8 cellular contexts compared by ENCODE assay signal in the genomic region with DNA sequence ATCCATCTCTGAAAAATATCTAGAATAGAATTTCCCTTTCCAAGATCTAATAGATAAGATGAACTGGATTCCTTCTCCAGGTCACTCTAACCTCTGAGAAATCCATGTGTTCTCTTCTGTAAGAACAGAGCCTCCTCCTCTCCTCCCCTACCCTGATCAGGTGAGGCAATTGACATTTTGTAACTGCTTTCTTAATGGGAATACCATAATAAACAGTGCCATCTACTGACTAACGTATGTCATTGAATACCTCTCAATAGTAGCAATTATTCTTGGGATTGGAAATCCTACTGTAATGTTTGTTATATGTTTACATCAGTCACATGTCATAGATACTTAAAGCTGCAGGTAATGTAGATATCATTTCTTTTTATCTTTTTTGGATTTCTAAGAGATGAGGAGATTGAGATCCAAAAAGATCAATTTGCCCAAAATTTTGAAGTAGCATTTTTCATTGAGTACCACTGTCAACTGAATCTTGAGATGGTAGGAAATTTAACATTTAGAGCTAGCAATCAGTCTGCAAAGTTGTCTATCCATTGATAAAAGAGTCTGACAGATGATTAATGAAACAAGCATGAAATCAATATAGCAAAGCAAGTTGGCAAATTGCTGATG.
A peak's percentile ranks its signal among the peaks of the same experiment; 100 is the strongest.
DNase-seq lines count a peak whose midpoint lies in the region; ATAC-seq, FAIRE-seq and TF ChIP-seq lines count a peak whose summit lies in the region.

No MANE protein-coding gene starts in this region.

- intact Hi-C loops in upper lobe of right lung (cut with DNase I), result no loop called here
- intact Hi-C loops in activated T-helper 2 cell treated with anti-CD3 and anti-CD28 coated beads, Interferon-gamma antibody, Interleukin-2, Interleukin-4, amounts not matched to agents 10 μg/mL and 5 μg/mL and 100 μg/mL, durations not matched to agents 14 hours and 24 hours and 36 hours (cut with micrococcal nuclease), result loop anchor here (1.0 to 10.0 kb wide), 2 partner anchors 599 to 978 kb away; a partner anchor contains a TSS

- no peaks in the 10 kb centered on the region for H3K27me3 Mint-ChIP-seq in activated T-helper 2 cell treated with anti-CD3 and anti-CD28 coated beads, Interferon-gamma antibody, Interleukin-2, Interleukin-4, amounts not matched to agents 10 μg/mL and 5 μg/mL and 100 μg/mL, durations not matched to agents 14 hours and 24 hours and 36 hours (ENCODE audit: low read depth)

- ATAC-seq in GM21515 (IDR thresholded peaks at IDR 0.05; ENCODE audit: unreplicated experiment) (peak; percentile 86), HG03571 (IDR thresholded peaks at IDR 0.05; ENCODE audit: unreplicated experiment) (peak; percentile 91), upper lobe of right lung (peak; percentile 98)

- no peaks in the 10 kb centered on the region for H3K36me3 Mint-ChIP-seq in activated T-helper 2 cell treated with anti-CD3 and anti-CD28 coated beads, Interferon-gamma antibody, Interleukin-2, Interleukin-4, amounts not matched to agents 10 μg/mL and 5 μg/mL and 100 μg/mL, durations not matched to agents 14 hours and 24 hours and 36 hours (ENCODE audit: low read depth)

- DNase-seq in G401 (ENCODE audit: low spot score), result peak; percentile 76
- peak; percentile 83 for DNase-seq in NCI-H774 (lab: John Stamatoyannopoulos, UW)
- peak; percentile 72 for DNase-seq in bronchial epithelial cell (ENCODE audit: low read depth)
- DNase-seq in kidney tubule cell (ENCODE audit: low spot score), result peak; percentile 50
- no peak for DNase-seq in upper lobe of right lung
- no peak for DNase-seq in activated T-helper 2 cell treated with anti-CD3 and anti-CD28 coated beads, Interferon-gamma antibody, Interleukin-2, Interleukin-4, amounts not matched to agents 10 μg/mL and 5 μg/mL and 100 μg/mL, durations not matched to agents 14 hours and 24 hours and 36 hours (ENCODE audit: low spot score)

- no peak overlapping the region for H3K27ac ChIP-seq in upper lobe of right lung

- no peak for FAIRE-seq in bronchial epithelial cell (lab: Jason Lieb, UNC)

- in situ Hi-C loops in G401 (cut with HindIII; ENCODE audit: low sequenced_read_pairs), result no loop called here

- no peaks in the 10 kb centered on the region for H3K9me3 Mint-ChIP-seq in activated T-helper 2 cell treated with anti-CD3 and anti-CD28 coated beads, Interferon-gamma antibody, Interleukin-2, Interleukin-4, amounts not matched to agents 10 μg/mL and 5 μg/mL and 100 μg/mL, durations not matched to agents 14 hours and 24 hours and 36 hours

- H3K27me3 ChIP-seq in bronchial epithelial cell (ENCODE audit: control insufficient read depth, insufficient read depth, low read length) (no peaks in the 10 kb centered on the region), upper lobe of right lung (no peaks in the 10 kb centered on the region)

- H3K36me3 ChIP-seq in bronchial epithelial cell (ENCODE audit: control insufficient read depth, insufficient read depth, low read length), result no peaks in the 10 kb centered on the region
- H3K36me3 ChIP-seq in upper lobe of right lung, result no peaks in the 10 kb centered on the region

- H3K4me3 ChIP-seq in bronchial epithelial cell (ENCODE audit: low read depth, low read length), result no peak overlapping the region
- H3K4me3 ChIP-seq in upper lobe of right lung, result no peak overlapping the region

- H3K27ac Mint-ChIP-seq in activated T-helper 2 cell treated with anti-CD3 and anti-CD28 coated beads, Interferon-gamma antibody, Interleukin-2, Interleukin-4, amounts not matched to agents 10 μg/mL and 5 μg/mL and 100 μg/mL, durations not matched to agents 14 hours and 24 hours and 36 hours, result no peak overlapping the region

- no peak overlapping the region for H3K4me3 Mint-ChIP-seq in activated T-helper 2 cell treated with anti-CD3 and anti-CD28 coated beads, Interferon-gamma antibody, Interleukin-2, Interleukin-4, amounts not matched to agents 10 μg/mL and 5 μg/mL and 100 μg/mL, durations not matched to agents 14 hours and 24 hours and 36 hours (ENCODE audit: low read depth)

- TF ChIP-seq CTCF in bronchial epithelial cell (IDR thresholded peaks at IDR 0.05; ENCODE audit: insufficient read depth, low read length, severe bottlenecking) (peak; percentile 47), upper lobe of right lung (IDR thresholded peaks at IDR 0.05) (peak; percentile 70)

- no peaks in the 10 kb centered on the region for H3K9me3 ChIP-seq in upper lobe of right lung

- no peaks in the 10 kb centered on the region for H3K4me1 Mint-ChIP-seq in activated T-helper 2 cell treated with anti-CD3 and anti-CD28 coated beads, Interferon-gamma antibody, Interleukin-2, Interleukin-4, amounts not matched to agents 10 μg/mL and 5 μg/mL and 100 μg/mL, durations not matched to agents 14 hours and 24 hours and 36 hours (ENCODE audit: low read depth)

- H3K4me1 ChIP-seq in upper lobe of right lung, result no peaks in the 10 kb centered on the region

Comparison
In these comparisons a context has a peak if more than half of its experiments do, and no peak if none do; other contexts are left out.
1. DNase-seq: peak in G401 (single experiment), NCI-H774 (single experiment), bronchial epithelial cell (single experiment) and kidney tubule cell (single experiment); none in upper lobe of right lung (single experiment) and activated T-helper 2 cell treated with anti-CD3 and anti-CD28 coated beads, Interferon-gamma antibody, Interleukin-2, Interleukin-4, amounts not matched to agents 10 μg/mL and 5 μg/mL and 100 μg/mL, durations not matched to agents 14 hours and 24 hours and 36 hours (single experiment).
2. Peak in every context shown above with its lines, with median percentiles within 50 percentile points of each other: ATAC-seq.